ENCODE assay signal across 30 cellular contexts in the genomic region with DNA sequence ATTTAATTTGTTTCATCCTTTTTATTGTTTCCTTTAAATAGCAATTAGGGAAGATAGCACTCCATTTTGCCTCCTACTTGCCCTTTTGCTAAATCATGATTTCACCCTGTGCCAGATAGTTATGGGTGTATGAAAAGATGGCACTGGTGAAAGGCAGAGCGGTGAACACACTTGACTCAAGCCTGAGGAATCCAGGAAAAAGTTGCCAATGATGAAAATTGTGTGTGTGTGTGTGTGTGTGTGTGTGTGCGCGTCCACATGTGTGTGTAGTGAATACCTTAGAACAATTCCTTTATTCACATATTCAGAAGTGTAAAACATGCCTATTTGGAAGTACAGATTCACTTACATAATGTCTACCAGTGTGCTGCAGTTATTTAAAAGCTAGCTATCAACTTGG.
"Had no signal": no experiment of that assay in that cellular context is flagged by ENCODE, and none has a peak within 500 bp of the region (broad histone marks: within the 10 kb centered on the region; RNA-seq: fewer than 3 reads in every experiment).

No MANE protein-coding gene starts in this region.

- H3K36me3 Mint-ChIP-seq: natural killer cell; stimulated activated effector memory CD8-positive, alpha-beta T cell treated with anti-CD3 and anti-CD28 coated beads, Interleukin-12 subunit alpha, Interleukin-12 subunit beta, amount 100 ng/mL, for 72 hours; stimulated activated naive B cell treated with anti-CD40 and anti-IgM and Interleukin-4, amounts not matched to agents 10 μg/mL and 1 μg/mL and 100 μg/mL, for 72 hours had no signal

- H3K4me3 ChIP-seq: ovary, psoas muscle, right lobe of liver, sigmoid colon, stomach, thoracic aorta, thyroid gland, tibial nerve, upper lobe of left lung, vagina had no signal

- H3K79me2 ChIP-seq: parathyroid adenoma had no signal

- H3K9me3 Mint-ChIP-seq: nephron; stimulated activated effector memory CD8-positive, alpha-beta T cell treated with anti-CD3 and anti-CD28 coated beads, Interleukin-12 subunit alpha, Interleukin-12 subunit beta, amount 100 ng/mL, for 72 hours; stimulated activated naive B cell treated with anti-CD40 and anti-IgM and Interleukin-4, amounts not matched to agents 10 μg/mL and 1 μg/mL and 100 μg/mL, for 72 hours; stimulated activated naive CD8-positive, alpha-beta T cell treated with anti-CD3 and anti-CD28 coated beads, Interleukin-15, Interleukin-2, amounts not matched to agents 100 ng/mL and 50 ng/mL, for 24 hours had no signal

- H3K4me1 Mint-ChIP-seq: natural killer cell; neural crest cell; stimulated activated effector memory CD8-positive, alpha-beta T cell treated with anti-CD3 and anti-CD28 coated beads, Interleukin-12 subunit alpha, Interleukin-12 subunit beta, amount 100 ng/mL, for 72 hours; stimulated activated naive B cell treated with anti-CD40 and anti-IgM and Interleukin-4, amounts not matched to agents 10 μg/mL and 1 μg/mL and 100 μg/mL, for 72 hours had no signal

- H2AFZ ChIP-seq: parathyroid adenoma had no signal

- H3K27ac Mint-ChIP-seq: natural killer cell; nephron; progenitor cell of endocrine pancreas; stimulated activated effector memory CD8-positive, alpha-beta T cell treated with anti-CD3 and anti-CD28 coated beads, Interleukin-12 subunit alpha, Interleukin-12 subunit beta, amount 100 ng/mL, for 72 hours; stimulated activated naive B cell treated with anti-CD40 and anti-IgM and Interleukin-4, amounts not matched to agents 10 μg/mL and 1 μg/mL and 100 μg/mL, for 72 hours; stimulated activated naive CD8-positive, alpha-beta T cell treated with anti-CD3 and anti-CD28 coated beads, Interleukin-15, Interleukin-2, amounts not matched to agents 100 ng/mL and 50 ng/mL, for 24 hours had no signal

- H3K4me1 ChIP-seq: parathyroid adenoma, psoas muscle, sigmoid colon, stomach, tibial nerve, vagina had no signal

- H3K36me3 ChIP-seq: neutrophil, ovary, right lobe of liver, sigmoid colon, stomach, thoracic aorta, thyroid gland, tibial nerve, upper lobe of left lung, vagina had no signal

- H3K27me3 ChIP-seq: neutrophil, ovary, right lobe of liver, sigmoid colon, stomach, thyroid gland, tibial nerve, upper lobe of left lung, vagina had no signal

- H3K9me3 ChIP-seq: neutrophil, psoas muscle, right lobe of liver, sigmoid colon, stomach, thoracic aorta, thyroid gland, tibial nerve, upper lobe of left lung, vagina had no signal

- ATAC-seq: natural killer cell; psoas muscle; right cardiac atrium; right lobe of liver; stimulated activated effector memory CD8-positive, alpha-beta T cell treated with anti-CD3 and anti-CD28 coated beads, Interleukin-12 subunit alpha, Interleukin-12 subunit beta, amount 100 ng/mL, for 72 hours; stimulated activated naive B cell treated with anti-CD40 and anti-IgM and Interleukin-4, amounts not matched to agents 10 μg/mL and 1 μg/mL and 100 μg/mL, for 72 hours had no signal

- FAIRE-seq: small intestine, urothelium cell line had no signal

- H3K27ac ChIP-seq: neutrophil, ovary, parathyroid adenoma, psoas muscle, right lobe of liver, sigmoid colon, stomach, thoracic aorta, thyroid gland, tibial nerve, upper lobe of left lung, vagina had no signal

- DNase-seq: natural killer cell; nucleus accumbens; ovary; posterior cingulate gyrus; psoas muscle; right cardiac atrium; right lobe of liver; sigmoid colon; small intestine; stimulated activated CD4-positive, alpha-beta T cell treated with anti-CD3 and anti-CD28 coated beads, Interleukin-15, amount 100 ng/mL, for 24 hours; stimulated activated CD4-positive, alpha-beta T cell treated with anti-CD3 and anti-CD28 coated beads, Interleukin-2, amount 100 ng/mL, for 24 hours; stimulated activated CD4-positive, alpha-beta T cell treated with anti-CD3 and anti-CD28 coated beads, Interleukin-2, amount 100 ng/mL, for 48 hours; stimulated activated CD4-positive, alpha-beta T cell treated with anti-CD3 and anti-CD28 coated beads, Interleukin-4, amount 100 ng/mL, for 24 hours; stimulated activated naive B cell treated with anti-CD40 and anti-IgM and Interleukin-4, amounts not matched to agents 10 μg/mL and 1 μg/mL and 100 μg/mL, for 72 hours; stimulated activated naive CD4-positive, alpha-beta T cell treated with Interleukin-2 at 50 U/mL for 16 hours; stomach; thyroid gland; trophoblast cell; upper lobe of left lung had no signal

- H3K4me3 Mint-ChIP-seq: natural killer cell; nephron; neural crest cell; stimulated activated effector memory CD8-positive, alpha-beta T cell treated with anti-CD3 and anti-CD28 coated beads, Interleukin-12 subunit alpha, Interleukin-12 subunit beta, amount 100 ng/mL, for 72 hours; stimulated activated naive B cell treated with anti-CD40 and anti-IgM and Interleukin-4, amounts not matched to agents 10 μg/mL and 1 μg/mL and 100 μg/mL, for 72 hours; stimulated activated naive CD8-positive, alpha-beta T cell treated with anti-CD3 and anti-CD28 coated beads, Interleukin-15, Interleukin-2, amounts not matched to agents 100 ng/mL and 50 ng/mL, for 24 hours had no signal
